Comparison of ENCODE assay signal across 7 cellular contexts in the genomic region with DNA sequence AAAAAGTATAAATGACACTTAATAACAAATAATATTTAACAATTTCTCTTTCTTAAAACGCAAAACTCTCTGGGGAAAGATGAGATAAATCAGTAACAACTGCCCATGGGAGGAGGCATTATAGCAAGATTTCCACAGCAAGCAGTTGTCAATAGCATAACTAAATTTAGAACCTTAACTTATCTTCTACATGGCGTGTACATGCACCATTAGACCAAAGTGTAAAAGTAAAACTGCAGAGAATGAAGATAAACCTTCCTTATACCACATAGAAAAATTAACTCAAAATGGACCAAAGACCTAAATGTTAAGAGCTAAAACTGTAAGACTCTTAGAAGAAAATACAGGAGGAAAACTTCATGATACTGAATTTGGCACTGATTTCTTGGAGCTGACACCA.
"Had no signal": no experiment of that assay in that cellular context is flagged by ENCODE, and none has a peak within 500 bp of the region (broad histone marks: within the 10 kb centered on the region; RNA-seq: fewer than 3 reads in every experiment).

No MANE protein-coding gene starts in this region.

- H3K4me3 Mint-ChIP-seq: stimulated activated memory B cell treated with anti-CD40 and anti-IgM and Interleukin-4, amounts not matched to agents 10 μg/mL and 1 μg/mL and 100 μg/mL, for 72 hours; T-helper 1 cell treated with Interleukin-12 subunit alpha and Interleukin-12 subunit beta and Interleukin-4 antibody, amounts not matched to agents 30 μg/mL and 1 μg/mL, for 36 hours had no signal

- H3K27ac Mint-ChIP-seq: stimulated activated memory B cell treated with anti-CD40 and anti-IgM and Interleukin-4, amounts not matched to agents 10 μg/mL and 1 μg/mL and 100 μg/mL, for 72 hours; T-helper 1 cell treated with Interleukin-12 subunit alpha and Interleukin-12 subunit beta and Interleukin-4 antibody, amounts not matched to agents 30 μg/mL and 1 μg/mL, for 36 hours had no signal

- ATAC-seq: gastroesophageal sphincter; stimulated activated memory B cell treated with anti-CD40 and anti-IgM and Interleukin-4, amounts not matched to agents 10 μg/mL and 1 μg/mL and 100 μg/mL, for 72 hours had no signal

- H3K27me3 Mint-ChIP-seq: stimulated activated memory B cell treated with anti-CD40 and anti-IgM and Interleukin-4, amounts not matched to agents 10 μg/mL and 1 μg/mL and 100 μg/mL, for 72 hours had no signal

- DNase-seq: activated naive CD4-positive, alpha-beta T cell; activated T-cell treated with anti-CD3 and anti-CD28 coated beads, Interleukin-2, amount 50 U/mL, for 48 hours; adrenal gland; kidney had no signal

- FAIRE-seq: kidney had no signal

- H3K36me3 Mint-ChIP-seq: stimulated activated memory B cell treated with anti-CD40 and anti-IgM and Interleukin-4, amounts not matched to agents 10 μg/mL and 1 μg/mL and 100 μg/mL, for 72 hours had no signal

- H3K9me3 Mint-ChIP-seq: stimulated activated memory B cell treated with anti-CD40 and anti-IgM and Interleukin-4, amounts not matched to agents 10 μg/mL and 1 μg/mL and 100 μg/mL, for 72 hours; T-helper 1 cell treated with Interleukin-12 subunit alpha and Interleukin-12 subunit beta and Interleukin-4 antibody, amounts not matched to agents 30 μg/mL and 1 μg/mL, for 36 hours had no signal
